ENCODE assay signal across 1 cellular context in genomic region chr2:95682889-95683517, GRCh38.
TF ChIP-seq lines count a peak whose summit lies in the region.

No MANE protein-coding gene starts in this region.

TF ChIP-seq in HEK293, 187 proteins besides CTCF, POLR2A, EP300 and RAD21:
- TF ChIP-seq, protein P1, sequence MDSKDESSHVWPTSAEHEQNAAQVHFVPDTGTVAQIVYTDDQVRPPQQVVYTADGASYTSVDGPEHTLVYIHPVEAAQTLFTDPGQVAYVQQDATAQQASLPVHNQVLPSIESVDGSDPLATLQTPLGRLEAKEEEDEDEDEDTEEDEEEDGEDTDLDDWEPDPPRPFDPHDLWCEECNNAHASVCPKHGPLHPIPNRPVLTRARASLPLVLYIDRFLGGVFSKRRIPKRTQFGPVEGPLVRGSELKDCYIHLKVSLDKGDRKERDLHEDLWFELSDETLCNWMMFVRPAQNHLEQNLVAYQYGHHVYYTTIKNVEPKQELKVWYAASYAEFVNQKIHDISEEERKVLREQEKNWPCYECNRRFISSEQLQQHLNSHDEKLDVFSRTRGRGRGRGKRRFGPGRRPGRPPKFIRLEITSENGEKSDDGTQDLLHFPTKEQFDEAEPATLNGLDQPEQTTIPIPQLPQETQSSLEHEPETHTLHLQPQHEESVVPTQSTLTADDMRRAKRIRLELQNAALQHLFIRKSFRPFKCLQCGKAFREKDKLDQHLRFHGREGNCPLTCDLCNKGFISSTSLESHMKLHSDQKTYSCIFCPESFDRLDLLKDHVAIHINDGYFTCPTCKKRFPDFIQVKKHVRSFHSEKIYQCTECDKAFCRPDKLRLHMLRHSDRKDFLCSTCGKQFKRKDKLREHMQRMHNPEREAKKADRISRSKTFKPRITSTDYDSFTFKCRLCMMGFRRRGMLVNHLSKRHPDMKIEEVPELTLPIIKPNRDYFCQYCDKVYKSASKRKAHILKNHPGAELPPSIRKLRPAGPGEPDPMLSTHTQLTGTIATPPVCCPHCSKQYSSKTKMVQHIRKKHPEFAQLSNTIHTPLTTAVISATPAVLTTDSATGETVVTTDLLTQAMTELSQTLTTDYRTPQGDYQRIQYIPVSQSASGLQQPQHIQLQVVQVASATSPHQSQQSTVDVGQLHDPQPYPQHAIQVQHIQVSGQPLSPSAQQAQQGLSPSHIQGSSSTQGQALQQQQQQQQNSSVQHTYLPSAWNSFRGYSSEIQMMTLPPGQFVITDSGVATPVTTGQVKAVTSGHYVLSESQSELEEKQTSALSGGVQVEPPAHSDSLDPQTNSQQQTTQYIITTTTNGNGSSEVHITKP (tag by site-specific recombination; IDR thresholded peaks at IDR 0.05), result peak; percentile 92
- TF ChIP-seq GLIS2 (tag by site-specific recombination; IDR thresholded peaks at IDR 0.05) (peak; percentile 33; the same call in 1 of the 2 replicates), ZNF335 (tag by site-specific recombination; conservative IDR thresholded peaks at IDR 0.05) (peak; percentile 61; the same call in 1 of the 2 replicates), SCRT2 (tag by site-specific recombination; IDR thresholded peaks at IDR 0.05) (peak; percentile 98), SCRT1 (tag by site-specific recombination; IDR thresholded peaks at IDR 0.05; ENCODE audit: borderline replicate concordance) (peak; percentile 87), REST (tag by site-specific recombination; IDR thresholded peaks at IDR 0.05) (0 out of 2 replicates have a peak, but pooled peaks have one; percentile 8)
- TF ChIP-seq, protein P2, sequence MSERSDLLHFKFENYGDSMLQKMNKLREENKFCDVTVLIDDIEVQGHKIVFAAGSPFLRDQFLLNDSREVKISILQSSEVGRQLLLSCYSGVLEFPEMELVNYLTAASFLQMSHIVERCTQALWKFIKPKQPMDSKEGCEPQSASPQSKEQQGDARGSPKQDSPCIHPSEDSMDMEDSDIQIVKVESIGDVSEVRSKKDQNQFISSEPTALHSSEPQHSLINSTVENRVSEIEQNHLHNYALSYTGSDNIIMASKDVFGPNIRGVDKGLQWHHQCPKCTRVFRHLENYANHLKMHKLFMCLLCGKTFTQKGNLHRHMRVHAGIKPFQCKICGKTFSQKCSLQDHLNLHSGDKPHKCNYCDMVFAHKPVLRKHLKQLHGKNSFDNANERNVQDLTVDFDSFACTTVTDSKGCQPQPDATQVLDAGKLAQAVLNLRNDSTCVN (tag by site-specific recombination; optimal IDR thresholded peaks at IDR 0.05), result peak; percentile 2
